Comparison of ENCODE assay signal across 25 cellular contexts in the genomic region with DNA sequence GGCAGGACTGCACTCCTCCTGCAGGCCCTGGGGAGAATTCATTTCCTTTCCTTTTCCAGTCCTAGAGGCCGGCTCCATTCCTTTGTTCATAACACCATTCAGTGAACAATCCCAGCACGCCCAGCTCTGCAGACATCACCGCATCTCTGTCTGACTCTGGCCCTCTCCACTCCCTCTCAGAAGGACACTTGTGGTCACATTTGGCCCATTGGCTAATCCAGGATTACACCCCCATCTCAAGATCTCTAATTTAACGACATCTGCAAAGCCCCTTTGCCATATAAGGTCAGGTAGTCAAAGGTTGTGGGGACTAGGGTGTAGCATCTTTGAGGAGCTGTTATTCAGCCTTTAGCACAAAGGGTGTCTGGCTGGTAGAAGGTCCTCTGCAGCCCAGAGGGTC.
DNase-seq lines count a peak whose midpoint lies in the region; ATAC-seq and TF ChIP-seq lines count a peak whose summit lies in the region.
"Had no signal": no experiment of that assay in that cellular context is flagged by ENCODE, and none has a peak within 500 bp of the region (broad histone marks: within the 10 kb centered on the region; RNA-seq: fewer than 3 reads in every experiment).

No MANE protein-coding gene starts in this region.

- H3K27ac ChIP-seq in HUES64 (ENCODE audit: low read depth, low read length): no peak overlapping the region
- no peak overlapping the region for H3K27ac ChIP-seq in brain microvascular endothelial cell
- H3K27ac ChIP-seq in neuronal stem cell (replicated peaks; ENCODE audit: low read length): no peak overlapping the region
- H3K27ac ChIP-seq: BLaER1, PC-9, SJCRH30 had no signal

- in situ Hi-C loops in brain microvascular endothelial cell (cut with HindIII; ENCODE audit: low pct_ligation_motif_present, low sequenced_read_pairs): no loop called here

- H2AFZ ChIP-seq in neuronal stem cell (ENCODE audit: low read length): peak overlapping the region; percentile 38
- H2AFZ ChIP-seq: PC-9 had no signal

- 92% methylated on average over 4 of the region's 4 CpGs for WGBS in HUES64
- WGBS in neuronal stem cell (ENCODE audit: extremely low coverage in 2 of 2, insufficient read length in 2 of 2, insufficient replicate concordance in 1 of 2), 2 donors: no CpG with 5 or more reads among the region's 4 CpGs

- TF ChIP-seq CTCF in brain microvascular endothelial cell (IDR thresholded peaks at IDR 0.05; ENCODE audit: low read depth, low read length, missing control alignments): peak; percentile 6

- H3K18ac ChIP-seq in neuronal stem cell (ENCODE audit: low read length): no peak overlapping the region

- H3K4me3 Mint-ChIP-seq in T-helper 17 cell: no peak overlapping the region
- H3K4me3 Mint-ChIP-seq: CD4-positive, CD25-positive, alpha-beta regulatory T cell had no signal

- no peak overlapping the region for H4K8ac ChIP-seq in neuronal stem cell (ENCODE audit: low read depth, low read length)

- H2BK5ac ChIP-seq in neuronal stem cell (ENCODE audit: low read length): no peak overlapping the region

- ATAC-seq in HG02642 (IDR thresholded peaks at IDR 0.05; ENCODE audit: poor library complexity, unreplicated experiment): no peak
- ATAC-seq in T-helper 17 cell: no peak
- ATAC-seq in HG03095 (IDR thresholded peaks at IDR 0.05; ENCODE audit: unreplicated experiment): no peak
- ATAC-seq: GM12878, Right ventricle myocardium inferior, SK-N-SH treated with all-trans-retinoic acid at 6 μM for 48 hours had no signal

- H3K9ac ChIP-seq in HUES64 (ENCODE audit: low read depth, low read length): 0 out of 2 replicates have a peak overlapping the region, but pooled peaks have one; percentile 1
- no peak overlapping the region for H3K9ac ChIP-seq in neuronal stem cell (ENCODE audit: low read depth, low read length, poor library complexity)
- H3K9ac ChIP-seq: BLaER1 had no signal

- H3K27ac Mint-ChIP-seq in T-helper 17 cell: no peak overlapping the region
- H3K27ac Mint-ChIP-seq: CD4-positive, CD25-positive, alpha-beta regulatory T cell had no signal

- H3K27me3 Mint-ChIP-seq in T-helper 17 cell: peaks cover 36% of the 10 kb centered on the region

- H3K14ac ChIP-seq in neuronal stem cell (ENCODE audit: low read length): no peak overlapping the region

- H4K91ac ChIP-seq in neuronal stem cell (ENCODE audit: low read depth, low read length, poor library complexity): peak overlapping the region; percentile 60

- H2BK120ac ChIP-seq in neuronal stem cell (ENCODE audit: low read depth, low read length): no peak overlapping the region

- H3K4me1 Mint-ChIP-seq in T-helper 17 cell: no peaks in the 10 kb centered on the region
- H3K4me1 Mint-ChIP-seq: CD4-positive, CD25-positive, alpha-beta regulatory T cell had no signal

- H3K9me3 ChIP-seq in HUES64 (ENCODE audit: insufficient read depth, low read depth, low read length) (no peaks in the 10 kb centered on the region), neuronal stem cell (replicated peaks in 1 of 2; ENCODE audit: control insufficient read depth in 2 of 2, insufficient read depth in 1 of 2, low read depth in 1 of 2, low read length in 2 of 2) (no peaks in the 10 kb centered on the region), T-helper 17 cell (ENCODE audit: control insufficient read depth, low read length, poor library complexity, severe bottlenecking) (no peaks in the 10 kb centered on the region)
- H3K9me3 ChIP-seq: BLaER1, SJCRH30 had no signal

- H3K23ac ChIP-seq in neuronal stem cell (ENCODE audit: low read depth, low read length, poor library complexity): no peak overlapping the region

- no peaks in the 10 kb centered on the region for H3K36me3 ChIP-seq in HUES64 (ENCODE audit: insufficient read depth, low read length)
- H3K36me3 ChIP-seq in brain microvascular endothelial cell (replicated peaks): no peaks in the 10 kb centered on the region
- H3K36me3 ChIP-seq in neuronal stem cell (replicated peaks in 1 of 2; ENCODE audit: control insufficient read depth in 2 of 2, insufficient read depth in 2 of 2, low read length in 2 of 2): no peaks in the 10 kb centered on the region
- H3K36me3 ChIP-seq: BLaER1, SJCRH30 had no signal

- no peak overlapping the region for H2AK5ac ChIP-seq in neuronal stem cell (ENCODE audit: low read depth, low read length)

- no peak overlapping the region for H3K4me2 ChIP-seq in neuronal stem cell (ENCODE audit: insufficient read depth, low read length, poor library complexity, severe bottlenecking)
- H3K4me2 ChIP-seq: BLaER1, PC-9 had no signal

- DNase-seq in NCI-H69 (lab: John Stamatoyannopoulos, UW) (peak; percentile 31), brain microvascular endothelial cell (no peak), neuronal stem cell (ENCODE audit: low spot score) (no peak), T-helper 17 cell (no peak), OCI-M2 (lab: John Stamatoyannopoulos, UW; ENCODE audit: unreplicated experiment) (no peak)
- DNase-seq: CD4-positive, CD25-positive, alpha-beta regulatory T cell; DMS53; KBM-7; MV-4-11; NCI-H1105; NCI-H146; NCI-H1930; NCI-H2107; NCI-H2227 treated with DMSO at 0.1 percent for 48 hours; NCI-H748 treated with DMSO at 0.1 percent for 48 hours; NK-92 treated with Interleukin-12 subunit alpha and Interleukin-12 subunit beta, amount 100 ng/mL, for 24 hours; PC-9; SJCRH30 had no signal

- no peaks in the 10 kb centered on the region for H3K4me1 ChIP-seq in HUES64 (ENCODE audit: insufficient read depth, low read length)
- H3K4me1 ChIP-seq in neuronal stem cell (ENCODE audit: control insufficient read depth in 2 of 2, insufficient read depth in 1 of 2, low read depth in 1 of 2, low read length in 2 of 2): peaks cover 0 to 6% of the 10 kb centered on the region in 2 donors
- H3K4me1 ChIP-seq: SJCRH30 had no signal

- H3K36me3 Mint-ChIP-seq in T-helper 17 cell (ENCODE audit: low read depth): no peaks in the 10 kb centered on the region
- H3K36me3 Mint-ChIP-seq: CD4-positive, CD25-positive, alpha-beta regulatory T cell had no signal

- H3K27me3 ChIP-seq in HUES64 (ENCODE audit: insufficient read depth, low read length): no peaks in the 10 kb centered on the region
- H3K27me3 ChIP-seq in brain microvascular endothelial cell (replicated peaks): no peaks in the 10 kb centered on the region
- no peaks in the 10 kb centered on the region for H3K27me3 ChIP-seq in neuronal stem cell (ENCODE audit: control insufficient read depth in 3 of 3, insufficient read depth in 3 of 3, low read depth in 1 of 3, low read length in 3 of 3)
- H3K27me3 ChIP-seq: BLaER1, SJCRH30 had no signal

- H2BK15ac ChIP-seq in neuronal stem cell (ENCODE audit: low read length): no peak overlapping the region

- H3K4me3 ChIP-seq in HUES64 (ENCODE audit: low read length) (no peak overlapping the region), brain microvascular endothelial cell (ENCODE audit: low read depth, low read length) (no peak overlapping the region), neuronal stem cell (ENCODE audit: low read length in 2 of 2) (no peak overlapping the region)
- H3K4me3 ChIP-seq: BLaER1, GM12878, PC-9, SJCRH30 had no signal

- no peak overlapping the region for H2BK12ac ChIP-seq in neuronal stem cell (ENCODE audit: low read length)

- H3K4ac ChIP-seq in neuronal stem cell (ENCODE audit: low read length): no peak overlapping the region

- no peaks in the 10 kb centered on the region for H3K79me1 ChIP-seq in neuronal stem cell (ENCODE audit: low read depth, low read length)
